ENCODE assay signal across 4 cellular contexts in the genomic region with DNA sequence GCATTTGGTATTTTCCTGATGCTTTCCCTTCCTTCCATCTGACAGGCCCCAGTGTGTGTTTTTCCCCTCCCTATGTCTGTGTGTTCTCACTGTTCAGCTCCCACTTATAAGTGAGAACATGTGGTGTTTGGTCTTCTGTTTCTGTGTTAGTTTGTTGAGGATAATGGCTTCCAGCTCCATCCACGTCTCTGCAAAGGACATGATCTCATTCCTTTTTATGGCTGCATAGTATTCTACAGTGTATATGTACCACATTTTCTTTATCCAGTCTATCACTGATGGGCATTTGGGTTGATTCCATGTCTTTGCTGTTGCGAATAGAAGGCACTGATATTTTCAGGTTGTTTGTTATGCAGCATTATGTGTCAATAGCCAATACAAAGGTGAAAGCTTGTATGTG. TPM values are rescaled to one million over a fixed set of nuclear protein-coding genes. Genes with fewer than 3 reads are reported as not detected.
"Had no signal": no experiment of that assay in that cellular context is flagged by ENCODE, and none has a peak within 500 bp of the region (broad histone marks: within the 10 kb centered on the region; RNA-seq: fewer than 3 reads in every experiment).

No MANE protein-coding gene starts in this region.

RNA-seq across cellular contexts. Expression of a gene that starts 42.3 kb away (rescaled TPM):
- total RNA-seq: LHCN-M2, M059J, MCF 10A, NCI-H460 had no signal
